8 cellular contexts compared by ENCODE assay signal in genomic region chr14:100375273-100375962, GRCh38. TPM values are rescaled to one million over a fixed set of nuclear protein-coding genes. Genes with fewer than 3 reads are reported as not detected.
DNase-seq lines count a peak whose midpoint lies in the region; ATAC-seq, FAIRE-seq and TF ChIP-seq lines count a peak whose summit lies in the region.

No MANE protein-coding gene starts in this region.

- peak overlapping the region; percentile 78 to 87 for H3K9ac ChIP-seq in duodenal mucosa (ENCODE audit: low read depth in 1 of 2, low read length in 2 of 2)

- H3K27ac ChIP-seq in duodenal mucosa (ENCODE audit: low read depth, low read length), result peak overlapping the region; percentile 74

- H3K4me1 Mint-ChIP-seq in activated CD4-positive, alpha-beta T cell treated with anti-CD3 and anti-CD28 coated beads for 36 hours, result peaks cover 45% of the 10 kb centered on the region
- H3K4me1 Mint-ChIP-seq in memory B cell, result peaks cover 37% of the 10 kb centered on the region

- peaks cover 52% of the 10 kb centered on the region for H3K36me3 Mint-ChIP-seq in activated CD4-positive, alpha-beta T cell treated with anti-CD3 and anti-CD28 coated beads for 36 hours (ENCODE audit: low read depth)
- H3K36me3 Mint-ChIP-seq in memory B cell, result peaks cover 5% of the 10 kb centered on the region

- intact Hi-C loops in activated CD4-positive, alpha-beta T cell treated with anti-CD3 and anti-CD28 coated beads for 36 hours (cut with DNase I, micrococcal nuclease), result loop anchor here (1.0 to 10.0 kb wide), 12 partner anchors 33 to 1987 kb away; partner anchors contain the start of genes CCNK (in 2 of the 2), SETD3 (in 2 of the 2), CCDC85C (in 1 of the 2) and CINP (in 1 of the 2)

- H3K4me3 Mint-ChIP-seq in activated CD4-positive, alpha-beta T cell treated with anti-CD3 and anti-CD28 coated beads for 36 hours, result peak overlapping the region; percentile 99
- H3K4me3 Mint-ChIP-seq in memory B cell, result peak overlapping the region; percentile 91

- no peaks in the 10 kb centered on the region for H3K27me3 ChIP-seq in duodenal mucosa (ENCODE audit: control insufficient read depth in 1 of 2, insufficient read depth in 2 of 2, low read length in 2 of 2)

- H3K4me1 ChIP-seq in duodenal mucosa (ENCODE audit: control insufficient read depth in 1 of 2, insufficient read depth in 2 of 2, low read length in 2 of 2), result peaks cover 20 to 22% of the 10 kb centered on the region in 2 donors

- peak overlapping the region; percentile 96 to 97 for H3K4me3 ChIP-seq in duodenal mucosa (ENCODE audit: low read depth in 1 of 2, low read length in 2 of 2)

- no peak for TF ChIP-seq POLR2A in H54 (IDR thresholded peaks at IDR 0.05; ENCODE audit: low read depth, low read length)

- H3K9me3 Mint-ChIP-seq in activated CD4-positive, alpha-beta T cell treated with anti-CD3 and anti-CD28 coated beads for 36 hours (ENCODE audit: low read depth), result no peaks in the 10 kb centered on the region
- H3K9me3 Mint-ChIP-seq in memory B cell, result no peaks in the 10 kb centered on the region

- peaks cover 4 to 6% of the 10 kb centered on the region in 2 donors for H3K36me3 ChIP-seq in duodenal mucosa (ENCODE audit: control insufficient read depth in 1 of 2, insufficient read depth in 2 of 2, low read length in 2 of 2)

- POLR2A ChIA-PET in activated CD4-positive, alpha-beta T cell treated with anti-CD3 and anti-CD28 coated beads for 36 hours (lab: Charles Lee), result interaction anchor here (0.6 to 1.3 kb wide), 13 partner anchors 10 to 1449 kb away, joined by 3 to 6 read pairs (median 4); partner anchors contain the start of genes DEGS2 and EVL

- peak; percentile 69 for ATAC-seq in activated CD4-positive, alpha-beta T cell treated with anti-CD3 and anti-CD28 coated beads for 36 hours
- peak; percentile 36 for ATAC-seq in memory B cell (ENCODE audit: low read depth)

- peak overlapping the region; percentile 98 for H3K27ac Mint-ChIP-seq in activated CD4-positive, alpha-beta T cell treated with anti-CD3 and anti-CD28 coated beads for 36 hours
- peak overlapping the region; percentile 92 for H3K27ac Mint-ChIP-seq in memory B cell

- H3K27me3 Mint-ChIP-seq in activated CD4-positive, alpha-beta T cell treated with anti-CD3 and anti-CD28 coated beads for 36 hours, result no peaks in the 10 kb centered on the region
- no peaks in the 10 kb centered on the region for H3K27me3 Mint-ChIP-seq in memory B cell

- CTCF ChIA-PET in activated CD4-positive, alpha-beta T cell treated with anti-CD3 and anti-CD28 coated beads for 36 hours (lab: Charles Lee), result interaction anchor here (0.6 to 1.3 kb wide), 7 partner anchors 46 to 775 kb away, joined by 3 to 5 read pairs (median 3); no protein-coding TSS in a partner anchor

- peak; percentile 93 for DNase-seq in GM03348 (ENCODE audit: low spot score)
- peak; percentile 36 for DNase-seq in H54 (ENCODE audit: insufficient read length, low spot score)
- peak; percentile 90 for DNase-seq in LoVo (ENCODE audit: low spot score)
- DNase-seq in activated CD4-positive, alpha-beta T cell treated with anti-CD3 and anti-CD28 coated beads for 36 hours, result peak; percentile 96
- peak; percentile 29 to 30 for DNase-seq in memory B cell (ENCODE audit: low spot score in 2 of 2)
- DNase-seq in stimulated activated CD8-positive, alpha-beta memory T cell treated with anti-CD3 and anti-CD28 coated beads, Interleukin-4, amount 100 ng/mL, for 24 hours (ENCODE audit: low read depth), result peak; percentile 76
- no peak for DNase-seq in NCI-H1092 (lab: John Stamatoyannopoulos, UW)

- H3K9me3 ChIP-seq in duodenal mucosa (ENCODE audit: control insufficient read depth in 1 of 2, low read length in 2 of 2), result no peaks in the 10 kb centered on the region

- no peak for FAIRE-seq in H54 (lab: Jason Lieb, UNC)

RNA-seq across cellular contexts. Expression of gene WDR25, which starts 0.9 kb away (rescaled TPM):
- 10 to 100 TPM in 1 of 2 experiments, 1 to 10 TPM in 1; 7.9 to 11.3 TPM for total RNA-seq in activated CD4-positive, alpha-beta T cell treated with anti-CD3 and anti-CD28 coated beads for 36 hours

RNA-seq across cellular contexts. Expression of gene SLC25A47, which starts 52.3 kb away (rescaled TPM):
- total RNA-seq in activated CD4-positive, alpha-beta T cell treated with anti-CD3 and anti-CD28 coated beads for 36 hours, result not detected
